Comparison of ENCODE assay signal across 28 cellular contexts in the genomic region with DNA sequence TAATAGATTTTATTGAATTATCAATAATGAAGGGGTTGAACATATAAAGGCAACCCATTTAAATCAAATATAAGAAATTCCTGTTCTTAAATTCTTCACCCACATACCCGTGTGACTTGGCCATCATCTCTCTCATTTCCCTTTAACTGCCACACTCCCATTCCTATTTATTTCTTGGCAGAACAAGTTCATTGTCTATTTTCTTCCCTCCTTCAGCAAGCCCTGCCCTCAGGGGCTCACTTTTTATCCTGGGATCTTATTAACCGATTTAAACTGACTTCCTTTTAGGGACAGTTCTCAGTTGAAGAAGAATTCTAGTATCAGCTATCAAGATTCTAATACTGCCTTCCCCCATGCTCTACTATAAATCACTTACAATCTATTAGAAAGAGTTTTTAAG.
"Had no signal": no experiment of that assay in that cellular context is flagged by ENCODE, and none has a peak within 500 bp of the region (broad histone marks: within the 10 kb centered on the region; RNA-seq: fewer than 3 reads in every experiment).

No MANE protein-coding gene starts in this region.

- H3K9me3 Mint-ChIP-seq: stimulated activated naive CD8-positive, alpha-beta T cell treated with anti-CD3 and anti-CD28 coated beads, Interleukin-15, amount 100 ng/mL, for 72 hours; stimulated activated naive CD8-positive, alpha-beta T cell treated with anti-CD3 and anti-CD28 coated beads, Interleukin-15, Interleukin-2, amounts not matched to agents 100 ng/mL and 50 ng/mL, for 24 hours; type B pancreatic cell had no signal

- H3K4me1 Mint-ChIP-seq: stimulated activated effector memory CD8-positive, alpha-beta T cell treated with anti-CD3 and anti-CD28 coated beads, Interleukin-12 subunit alpha, Interleukin-12 subunit beta, amount 100 ng/mL, for 72 hours; stimulated activated memory B cell treated with anti-CD40 and anti-IgM and Interleukin-4, amounts not matched to agents 10 μg/mL and 1 μg/mL and 100 μg/mL, for 72 hours; stimulated activated naive B cell treated with anti-CD40 and anti-IgM and Interleukin-4, amounts not matched to agents 10 μg/mL and 1 μg/mL and 100 μg/mL, for 72 hours; stimulated activated naive CD8-positive, alpha-beta T cell treated with anti-CD3 and anti-CD28 coated beads, Interleukin-15, amount 100 ng/mL, for 72 hours had no signal

- H3K9me3 ChIP-seq: suprapubic skin, testis, thoracic aorta, thyroid gland, tibial nerve, transverse colon, upper lobe of left lung, upper lobe of right lung, uterus, vagina had no signal

- H3K27ac ChIP-seq: stomach, suprapubic skin, testis, thoracic aorta, thyroid gland, tibial artery, tibial nerve, transverse colon, upper lobe of left lung, upper lobe of right lung, uterus, vagina had no signal

- H3K36me3 Mint-ChIP-seq: stimulated activated effector memory CD8-positive, alpha-beta T cell treated with anti-CD3 and anti-CD28 coated beads, Interleukin-12 subunit alpha, Interleukin-12 subunit beta, amount 100 ng/mL, for 72 hours; stimulated activated memory B cell treated with anti-CD40 and anti-IgM and Interleukin-4, amounts not matched to agents 10 μg/mL and 1 μg/mL and 100 μg/mL, for 72 hours; stimulated activated naive B cell treated with anti-CD40 and anti-IgM and Interleukin-4, amounts not matched to agents 10 μg/mL and 1 μg/mL and 100 μg/mL, for 72 hours; type B pancreatic cell had no signal

- H3K36me3 ChIP-seq: stomach, suprapubic skin, thoracic aorta, thyroid gland, tibial artery, tibial nerve, transverse colon, upper lobe of left lung, upper lobe of right lung, uterus, vagina had no signal

- ATAC-seq: stimulated activated effector memory CD8-positive, alpha-beta T cell treated with anti-CD3 and anti-CD28 coated beads, Interleukin-12 subunit alpha, Interleukin-12 subunit beta, amount 100 ng/mL, for 72 hours; stimulated activated memory B cell treated with anti-CD40 and anti-IgM and Interleukin-4, amounts not matched to agents 10 μg/mL and 1 μg/mL and 100 μg/mL, for 72 hours; stimulated activated naive B cell treated with anti-CD40 and anti-IgM and Interleukin-4, amounts not matched to agents 10 μg/mL and 1 μg/mL and 100 μg/mL, for 72 hours; stimulated activated naive CD8-positive, alpha-beta T cell treated with anti-CD3 and anti-CD28 coated beads, Interleukin-15, amount 100 ng/mL, for 72 hours; stimulated activated naive CD8-positive, alpha-beta T cell treated with anti-CD3 and anti-CD28 coated beads, Interleukin-15, Interleukin-2, amounts not matched to agents 100 U/mL and 50 U/mL, for 24 hours; upper lobe of right lung had no signal

- DNase-seq: stimulated activated CD4-positive, alpha-beta T cell treated with anti-CD3 and anti-CD28 coated beads, Interleukin-2, amount 100 ng/mL, for 48 hours; stimulated activated CD4-positive, alpha-beta T cell treated with anti-CD3 and anti-CD28 coated beads, Interleukin-4, amount 100 ng/mL, for 1 hour; stimulated activated CD4-positive, alpha-beta T cell treated with anti-CD3 and anti-CD28 coated beads, Interleukin-4, amount 100 ng/mL, for 24 hours; stimulated activated CD4-positive, alpha-beta T cell treated with anti-CD3 and anti-CD28 coated beads, Interleukin-4, amount 100 ng/mL, for 4 hours; stimulated activated CD8-positive, alpha-beta memory T cell treated with anti-CD3 and anti-CD28 coated beads, Interleukin-4, amount 100 ng/mL, for 48 hours; stimulated activated naive B cell treated with anti-CD40 and anti-IgM and Interleukin-4, amounts not matched to agents 10 μg/mL and 1 μg/mL and 100 μg/mL, for 72 hours; stimulated activated naive CD4-positive, alpha-beta T cell; stimulated activated naive CD4-positive, alpha-beta T cell treated with Interleukin-2 at 50 U/mL for 16 hours; stimulated activated naive CD8-positive, alpha-beta T cell treated with anti-CD3 and anti-CD28 coated beads, Interleukin-15, amount 100 ng/mL, for 72 hours; stimulated activated naive CD8-positive, alpha-beta T cell treated with anti-CD3 and anti-CD28 coated beads, Interleukin-15, Interleukin-2, amounts not matched to agents 100 U/mL and 50 U/mL, for 24 hours; stomach; substantia nigra; testis; thyroid gland; tibial artery; transverse colon; trophoblast cell; upper lobe of left lung; upper lobe of right lung; uterus had no signal

- H3K27ac Mint-ChIP-seq: stimulated activated effector memory CD8-positive, alpha-beta T cell treated with anti-CD3 and anti-CD28 coated beads, Interleukin-12 subunit alpha, Interleukin-12 subunit beta, amount 100 ng/mL, for 72 hours; stimulated activated memory B cell treated with anti-CD40 and anti-IgM and Interleukin-4, amounts not matched to agents 10 μg/mL and 1 μg/mL and 100 μg/mL, for 72 hours; stimulated activated naive B cell treated with anti-CD40 and anti-IgM and Interleukin-4, amounts not matched to agents 10 μg/mL and 1 μg/mL and 100 μg/mL, for 72 hours; stimulated activated naive CD8-positive, alpha-beta T cell treated with anti-CD3 and anti-CD28 coated beads, Interleukin-15, amount 100 ng/mL, for 72 hours; stimulated activated naive CD8-positive, alpha-beta T cell treated with anti-CD3 and anti-CD28 coated beads, Interleukin-15, Interleukin-2, amounts not matched to agents 100 ng/mL and 50 ng/mL, for 24 hours; type B pancreatic cell had no signal

- H3K27me3 ChIP-seq: suprapubic skin, testis, thyroid gland, tibial nerve, transverse colon, upper lobe of left lung, upper lobe of right lung, uterus, vagina had no signal

- H3K4me3 ChIP-seq: stomach, suprapubic skin, testis, thoracic aorta, thyroid gland, tibial artery, tibial nerve, transverse colon, upper lobe of left lung, upper lobe of right lung, uterus, vagina had no signal

- H3K4me1 ChIP-seq: stomach, suprapubic skin, testis, thyroid gland, tibial artery, tibial nerve, transverse colon, upper lobe of left lung, upper lobe of right lung, uterus, vagina had no signal

- H3K4me3 Mint-ChIP-seq: stimulated activated effector memory CD8-positive, alpha-beta T cell treated with anti-CD3 and anti-CD28 coated beads, Interleukin-12 subunit alpha, Interleukin-12 subunit beta, amount 100 ng/mL, for 72 hours; stimulated activated memory B cell treated with anti-CD40 and anti-IgM and Interleukin-4, amounts not matched to agents 10 μg/mL and 1 μg/mL and 100 μg/mL, for 72 hours; stimulated activated naive B cell treated with anti-CD40 and anti-IgM and Interleukin-4, amounts not matched to agents 10 μg/mL and 1 μg/mL and 100 μg/mL, for 72 hours; stimulated activated naive CD8-positive, alpha-beta T cell treated with anti-CD3 and anti-CD28 coated beads, Interleukin-15, amount 100 ng/mL, for 72 hours; stimulated activated naive CD8-positive, alpha-beta T cell treated with anti-CD3 and anti-CD28 coated beads, Interleukin-15, Interleukin-2, amounts not matched to agents 100 ng/mL and 50 ng/mL, for 24 hours; type B pancreatic cell had no signal
